ENCODE assay signal across 1 cellular context in the genomic region with DNA sequence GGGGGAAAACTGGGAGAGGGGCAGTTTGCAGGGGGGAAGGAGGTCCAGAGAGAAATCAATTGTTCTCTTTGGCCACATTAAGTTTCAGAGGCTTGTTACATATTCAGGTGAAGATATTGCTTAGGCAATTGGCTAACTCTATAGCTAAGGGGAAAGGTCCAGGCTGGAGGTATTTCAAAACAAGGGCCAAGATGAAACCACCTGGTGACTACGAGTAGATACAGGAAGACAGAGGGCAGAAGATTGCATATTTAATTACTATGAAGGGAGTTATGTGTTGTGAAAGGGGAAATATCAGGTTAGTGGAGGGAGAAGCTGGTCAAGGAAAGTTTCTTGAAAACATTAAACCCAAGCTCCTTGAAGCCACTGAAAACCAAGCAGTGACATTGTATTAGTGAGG.
TF ChIP-seq lines count a peak whose summit lies in the region.

No MANE protein-coding gene starts in this region.

TF ChIP-seq in WTC11, 78 proteins besides CTCF, POLR2A, EP300 and RAD21 (continued from another document):
- TF ChIP-seq, protein P1, sequence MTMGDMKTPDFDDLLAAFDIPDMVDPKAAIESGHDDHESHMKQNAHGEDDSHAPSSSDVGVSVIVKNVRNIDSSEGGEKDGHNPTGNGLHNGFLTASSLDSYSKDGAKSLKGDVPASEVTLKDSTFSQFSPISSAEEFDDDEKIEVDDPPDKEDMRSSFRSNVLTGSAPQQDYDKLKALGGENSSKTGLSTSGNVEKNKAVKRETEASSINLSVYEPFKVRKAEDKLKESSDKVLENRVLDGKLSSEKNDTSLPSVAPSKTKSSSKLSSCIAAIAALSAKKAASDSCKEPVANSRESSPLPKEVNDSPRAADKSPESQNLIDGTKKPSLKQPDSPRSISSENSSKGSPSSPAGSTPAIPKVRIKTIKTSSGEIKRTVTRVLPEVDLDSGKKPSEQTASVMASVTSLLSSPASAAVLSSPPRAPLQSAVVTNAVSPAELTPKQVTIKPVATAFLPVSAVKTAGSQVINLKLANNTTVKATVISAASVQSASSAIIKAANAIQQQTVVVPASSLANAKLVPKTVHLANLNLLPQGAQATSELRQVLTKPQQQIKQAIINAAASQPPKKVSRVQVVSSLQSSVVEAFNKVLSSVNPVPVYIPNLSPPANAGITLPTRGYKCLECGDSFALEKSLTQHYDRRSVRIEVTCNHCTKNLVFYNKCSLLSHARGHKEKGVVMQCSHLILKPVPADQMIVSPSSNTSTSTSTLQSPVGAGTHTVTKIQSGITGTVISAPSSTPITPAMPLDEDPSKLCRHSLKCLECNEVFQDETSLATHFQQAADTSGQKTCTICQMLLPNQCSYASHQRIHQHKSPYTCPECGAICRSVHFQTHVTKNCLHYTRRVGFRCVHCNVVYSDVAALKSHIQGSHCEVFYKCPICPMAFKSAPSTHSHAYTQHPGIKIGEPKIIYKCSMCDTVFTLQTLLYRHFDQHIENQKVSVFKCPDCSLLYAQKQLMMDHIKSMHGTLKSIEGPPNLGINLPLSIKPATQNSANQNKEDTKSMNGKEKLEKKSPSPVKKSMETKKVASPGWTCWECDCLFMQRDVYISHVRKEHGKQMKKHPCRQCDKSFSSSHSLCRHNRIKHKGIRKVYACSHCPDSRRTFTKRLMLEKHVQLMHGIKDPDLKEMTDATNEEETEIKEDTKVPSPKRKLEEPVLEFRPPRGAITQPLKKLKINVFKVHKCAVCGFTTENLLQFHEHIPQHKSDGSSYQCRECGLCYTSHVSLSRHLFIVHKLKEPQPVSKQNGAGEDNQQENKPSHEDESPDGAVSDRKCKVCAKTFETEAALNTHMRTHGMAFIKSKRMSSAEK (CRISPR knock-in tag; IDR thresholded peaks at IDR 0.05; ENCODE audit: borderline replicate concordance): no peak
- TF ChIP-seq, protein P2, sequence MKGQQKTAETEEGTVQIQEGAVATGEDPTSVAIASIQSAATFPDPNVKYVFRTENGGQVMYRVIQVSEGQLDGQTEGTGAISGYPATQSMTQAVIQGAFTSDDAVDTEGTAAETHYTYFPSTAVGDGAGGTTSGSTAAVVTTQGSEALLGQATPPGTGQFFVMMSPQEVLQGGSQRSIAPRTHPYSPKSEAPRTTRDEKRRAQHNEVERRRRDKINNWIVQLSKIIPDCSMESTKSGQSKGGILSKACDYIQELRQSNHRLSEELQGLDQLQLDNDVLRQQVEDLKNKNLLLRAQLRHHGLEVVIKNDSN (CRISPR knock-in tag; IDR thresholded peaks at IDR 0.05): no peak
- no peak for TF ChIP-seq ATF1 (CRISPR knock-in tag; IDR thresholded peaks at IDR 0.05)
- TF ChIP-seq NFATC4 (CRISPR knock-in tag; IDR thresholded peaks at IDR 0.05): no peak
- no peak for TF ChIP-seq ZNF138 (CRISPR knock-in tag; conservative IDR thresholded peaks at IDR 0.05)
- TF ChIP-seq SP1 (CRISPR knock-in tag; conservative IDR thresholded peaks at IDR 0.05): no peak
- TF ChIP-seq CREB1 (CRISPR knock-in tag; IDR thresholded peaks at IDR 0.05): no peak
- TF ChIP-seq, protein P3, sequence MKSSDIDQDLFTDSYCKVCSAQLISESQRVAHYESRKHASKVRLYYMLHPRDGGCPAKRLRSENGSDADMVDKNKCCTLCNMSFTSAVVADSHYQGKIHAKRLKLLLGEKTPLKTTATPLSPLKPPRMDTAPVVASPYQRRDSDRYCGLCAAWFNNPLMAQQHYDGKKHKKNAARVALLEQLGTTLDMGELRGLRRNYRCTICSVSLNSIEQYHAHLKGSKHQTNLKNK (CRISPR knock-in tag; IDR thresholded peaks at IDR 0.05): no peak
